14 cellular contexts compared by ENCODE assay signal in the genomic region with DNA sequence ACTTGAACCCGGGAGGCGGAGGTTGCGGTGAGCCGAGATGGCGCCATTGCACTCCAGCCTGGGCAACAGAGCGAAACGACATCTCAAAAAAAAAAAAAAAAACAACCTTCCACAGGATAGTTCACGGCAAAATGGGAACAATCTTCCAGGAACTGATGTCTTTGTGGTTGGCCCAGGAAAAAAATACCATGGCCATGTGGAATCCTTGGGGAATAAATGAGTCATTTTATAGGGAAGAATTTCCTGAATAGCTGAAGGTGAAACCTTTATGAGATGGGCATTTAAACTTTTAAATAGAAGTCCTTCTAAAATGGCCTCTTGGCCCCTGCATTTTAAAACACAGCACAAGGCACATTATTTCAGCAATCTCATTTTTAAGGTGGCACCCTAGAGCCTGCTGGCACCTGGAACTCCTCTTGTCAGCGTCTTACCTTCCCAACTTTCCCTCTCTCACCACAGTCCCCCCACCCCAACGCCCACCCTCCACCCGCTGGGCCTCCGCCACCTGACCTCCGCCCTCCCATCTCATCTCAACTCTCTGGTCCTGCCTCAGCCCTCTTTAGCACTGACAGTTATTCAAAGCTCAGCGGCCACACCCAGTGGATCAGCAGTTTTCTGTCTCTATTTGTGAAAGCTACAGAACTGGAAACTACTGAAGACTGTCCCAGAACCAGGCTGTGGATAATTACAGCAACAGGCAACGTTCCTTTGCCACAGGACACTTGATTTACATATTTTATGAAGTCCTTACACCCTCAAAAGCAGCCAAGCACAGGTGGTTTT. TPM values are rescaled to one million over a fixed set of nuclear protein-coding genes. Genes with fewer than 3 reads are reported as not detected.
A peak's percentile ranks its signal among the peaks of the same experiment; 100 is the strongest.
DNase-seq lines count a peak whose midpoint lies in the region; ATAC-seq and TF ChIP-seq lines count a peak whose summit lies in the region.
"Had no signal": no experiment of that assay in that cellular context is flagged by ENCODE, and none has a peak within 500 bp of the region (broad histone marks: within the 10 kb centered on the region; RNA-seq: fewer than 3 reads in every experiment).

No MANE protein-coding gene starts in this region.

- H3K9me3 ChIP-seq in HEK293 (ENCODE audit: control insufficient read depth, insufficient read depth, low read depth, low read length) (no peaks in the 10 kb centered on the region), transverse colon (no peaks in the 10 kb centered on the region)
- H3K9me3 ChIP-seq: esophagus muscularis mucosa, SJCRH30 had no signal

- TF ChIP-seq POLR2A in transverse colon (IDR thresholded peaks at IDR 0.05): no peak

- DNase-seq in RWPE1 (ENCODE audit: low spot score) (no peak), fibroblast of pulmonary artery (ENCODE audit: low read depth) (peak; percentile 61), transverse colon (peak; percentile 45), NCI-H748 (lab: John Stamatoyannopoulos, UW; ENCODE audit: unreplicated experiment) (no peak), Right ventricle myocardium superior (no peak)
- DNase-seq: activated naive CD8-positive, alpha-beta T cell treated with anti-CD3 and anti-CD28 coated beads, Interleukin-2, amount 10 ng/mL, durations not matched to agents 7 days and 5 days; DMS79 treated with DMSO at 0.1 percent for 48 hours; NCI-H1930; posterior cingulate gyrus; SJCRH30 had no signal

- WGBS in transverse colon (ENCODE audit: low coverage in 1 of 2), 2 donors: 64 to 77% methylated on average over 10 to 15 of the region's 15 CpGs

- intact Hi-C loops in transverse colon (cut with DNase I; ENCODE audit: low total_unique reads) (no loop called here), Right ventricle myocardium superior (cut with DNase I) (no loop called here)

- TF ChIP-seq EP300 in transverse colon (IDR thresholded peaks at IDR 0.05; ENCODE audit: low read depth): no peak

- H3K36me3 ChIP-seq in HEK293 (ENCODE audit: control insufficient read depth in 2 of 2, insufficient read depth in 1 of 2, low read length in 2 of 2) (no peaks in the 10 kb centered on the region), transverse colon (no peaks in the 10 kb centered on the region)
- H3K36me3 ChIP-seq: esophagus muscularis mucosa, SJCRH30 had no signal

- CTCF ChIA-PET in HEK293 (lab: Yijun Ruan, JAX) (interaction anchor here (0.6 to 1.2 kb wide), 2 partner anchors 81 to 215 kb away, joined by 3 to 4 read pairs; no protein-coding TSS in a partner anchor), RWPE1 (lab: Yijun Ruan, JAX) (no interaction called here)

- no peaks in the 10 kb centered on the region for H3K4me1 ChIP-seq in HEK293 (ENCODE audit: control insufficient read depth, insufficient read depth, low read length)
- peaks cover 9 to 38% (median 18%) of the 10 kb centered on the region in 4 donors for H3K4me1 ChIP-seq in transverse colon

- in situ Hi-C loops in transverse colon (cut with MboI; ENCODE audit: low pct_ligation_motif_present in 1 of 4, low pct_unique_long_range_greater_than_20kb in 1 of 4, low sequenced_read_pairs in 3 of 4): no loop called here

- POLR2A ChIA-PET in HEK293 (lab: Yijun Ruan, JAX): no interaction called here
- POLR2A ChIA-PET in RWPE1 (lab: Yijun Ruan, JAX; ENCODE audit: low non-redundant PET): no interaction called here

- no peak overlapping the region for H3K27ac ChIP-seq in HEK293 (ENCODE audit: extremely low read depth, low read depth, low read length)
- peak overlapping the region; percentile 41; the same call in 1 of the 2 replicates for H3K27ac ChIP-seq in RWPE1
- H3K27ac ChIP-seq in transverse colon: peak overlapping the region in 3 of 4 donors; percentile 52 to 70 (median 58)
- H3K27ac ChIP-seq: SJCRH30 had no signal

- ATAC-seq in Right ventricle myocardium superior (ENCODE audit: poor library complexity) (no peak), GM21576 (IDR thresholded peaks at IDR 0.05; ENCODE audit: unreplicated experiment) (no peak)

- no peak overlapping the region for H3K4me3 ChIP-seq in HEK293 (ENCODE audit: low read depth, low read length)
- H3K4me3 ChIP-seq in fibroblast of pulmonary artery (replicated peaks; ENCODE audit: low read depth, low read length): no peak overlapping the region
- no peak overlapping the region for H3K4me3 ChIP-seq in transverse colon
- H3K4me3 ChIP-seq: esophagus muscularis mucosa, SJCRH30 had no signal

- H3K27me3 ChIP-seq in transverse colon: no peaks in the 10 kb centered on the region
- H3K27me3 ChIP-seq: esophagus muscularis mucosa, SJCRH30 had no signal

- TF ChIP-seq CTCF in HEK293 (tag by site-specific recombination; IDR thresholded peaks at IDR 0.05) (no peak), RWPE1 (conservative IDR thresholded peaks at IDR 0.05; ENCODE audit: low read depth) (no peak), fibroblast of pulmonary artery (IDR thresholded peaks at IDR 0.05; ENCODE audit: low read length, missing control alignments) (no peak), transverse colon (IDR thresholded peaks at IDR 0.05) (no peak)

TF ChIP-seq in HEK293, 187 proteins besides CTCF, POLR2A, EP300 and RAD21:
- no peak for TF ChIP-seq ZNF146 (tag by site-specific recombination; IDR thresholded peaks at IDR 0.05)
- no peak for TF ChIP-seq ZNF341 (tag by site-specific recombination; IDR thresholded peaks at IDR 0.05; ENCODE audit: low read depth)
- TF ChIP-seq KLF9 (tag by site-specific recombination; IDR thresholded peaks at IDR 0.05; ENCODE audit: low read depth): no peak
- TF ChIP-seq KLF1 (tag by site-specific recombination; IDR thresholded peaks at IDR 0.05): peak; percentile 58; the same call in 1 of the 2 replicates
- TF ChIP-seq ZNF366 (tag by site-specific recombination; conservative IDR thresholded peaks at IDR 0.05): no peak
- peak; percentile 41; the same call in 1 of the 2 replicates for TF ChIP-seq ZFHX2 (tag by site-specific recombination; conservative IDR thresholded peaks at IDR 0.05)
- TF ChIP-seq ZNF707 (tag by site-specific recombination; IDR thresholded peaks at IDR 0.05): no peak
- peak; percentile 40; the same call in 1 of the 2 replicates for TF ChIP-seq EGR2 (tag by site-specific recombination; IDR thresholded peaks at IDR 0.05; ENCODE audit: low read depth)
- no peak for TF ChIP-seq ZNF274 (IDR thresholded peaks at IDR 0.05; ENCODE audit: low read length)
- no peak for TF ChIP-seq ZNF274 (tag by site-specific recombination; IDR thresholded peaks at IDR 0.05; ENCODE audit: borderline replicate concordance)
- no peak for TF ChIP-seq ZNF155 (tag by site-specific recombination; IDR thresholded peaks at IDR 0.05)
- TF ChIP-seq ZNF514 (tag by site-specific recombination; IDR thresholded peaks at IDR 0.05): no peak
- no peak for TF ChIP-seq ZNF791 (tag by site-specific recombination; IDR thresholded peaks at IDR 0.05)
- TF ChIP-seq ZNF362 (tag by site-specific recombination; IDR thresholded peaks at IDR 0.05): peak; percentile 38; the same call in 1 of the 2 replicates

RNA-seq across cellular contexts. Expression of gene SCGB1A1, which starts 43.1 kb away (rescaled TPM):
- not detected for total RNA-seq in transverse colon
- not detected for total RNA-seq in Right ventricle myocardium superior
- total RNA-seq: activated naive CD8-positive, alpha-beta T cell treated with anti-CD3 and anti-CD28 coated beads, Interleukin-2, amount 10 ng/mL, durations not matched to agents 7 days and 5 days; kidney epithelial cell; SJCRH30 had no signal

Comparison
In these comparisons a context has a peak if more than half of its experiments do, and no peak if none do; other contexts are left out.
1. DNase-seq: peak in fibroblast of pulmonary artery (single experiment) and transverse colon (single experiment); none in RWPE1 (single experiment), NCI-H748 (single experiment) and Right ventricle myocardium superior (single experiment).